Comparison of ENCODE assay signal across 8 cellular contexts in the genomic region with DNA sequence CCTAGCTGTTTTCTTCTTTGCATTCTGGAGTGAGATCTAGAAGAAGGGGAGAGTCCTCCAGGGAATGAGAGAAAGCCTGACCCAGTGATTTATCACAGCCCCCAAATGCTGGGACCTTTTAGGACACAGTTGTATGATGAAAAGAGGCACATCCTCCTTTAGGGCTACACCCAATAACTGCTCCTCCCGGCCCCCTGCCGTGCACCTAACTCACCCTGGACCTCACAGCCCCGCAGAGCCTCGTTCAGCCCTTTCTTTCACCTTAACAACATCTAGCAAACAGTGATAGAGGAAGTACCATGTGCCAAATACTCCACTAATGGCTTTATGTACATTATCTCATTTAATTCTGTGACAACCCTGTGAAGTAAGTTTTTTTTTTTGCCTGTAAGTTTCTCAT.
"Had no signal": no experiment of that assay in that cellular context is flagged by ENCODE, and none has a peak within 500 bp of the region (broad histone marks: within the 10 kb centered on the region; RNA-seq: fewer than 3 reads in every experiment).

No MANE protein-coding gene starts in this region.

- H3K4me3 Mint-ChIP-seq: IgD-negative memory B cell had no signal

- H3K27ac ChIP-seq: HL-60, KMS-11 had no signal

- H3K4me2 ChIP-seq: KMS-11 had no signal

- H3K4me1 Mint-ChIP-seq: IgD-negative memory B cell had no signal

- DNase-seq: IMR-90, KBM-7, KG1 had no signal

- H3K27ac Mint-ChIP-seq: IgD-negative memory B cell had no signal

- H3K4me3 ChIP-seq: K562 had no signal

- H3K36me3 Mint-ChIP-seq: IgD-negative memory B cell had no signal

- H3K9ac ChIP-seq: KMS-11 had no signal

- ATAC-seq: K562 had no signal

- FAIRE-seq: HTR-8/SVneo, K562 had no signal
